In the genomic region with DNA sequence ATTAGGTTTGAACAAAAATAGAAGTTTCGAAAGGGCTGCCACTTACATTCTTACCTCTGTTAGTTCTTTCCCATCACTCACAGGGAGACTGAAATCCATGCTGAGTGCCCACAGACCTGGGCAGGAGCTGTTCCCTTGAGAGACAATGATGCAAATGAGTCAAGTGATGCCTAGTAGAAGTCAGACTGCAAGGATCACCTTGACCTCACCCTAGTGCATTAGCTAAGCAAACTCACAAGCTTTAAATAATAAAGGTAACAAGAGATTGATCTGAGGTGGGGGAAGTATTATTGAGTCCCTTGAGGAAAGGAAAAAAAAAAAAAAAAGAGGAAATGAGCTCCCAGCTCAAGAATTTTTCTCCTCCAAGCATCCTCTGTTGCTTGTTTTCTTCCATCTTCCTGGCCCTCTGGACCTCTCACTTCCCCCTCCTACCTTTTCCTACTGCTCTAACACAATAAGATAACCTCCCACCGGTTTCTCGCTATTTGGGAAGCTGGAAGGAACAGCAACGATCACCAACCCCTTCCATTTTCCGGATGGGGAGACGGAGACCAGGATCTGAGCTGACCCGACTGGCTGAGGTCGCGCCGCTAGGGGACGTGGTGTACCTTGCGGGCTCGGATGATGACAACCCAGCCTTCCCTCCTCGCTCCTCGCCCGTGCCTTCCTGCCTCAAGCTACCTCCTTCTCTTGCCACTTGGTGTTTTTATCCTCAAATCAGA, we compare ENCODE assay signal across 8 cellular contexts. TPM values are rescaled to one million over a fixed set of nuclear protein-coding genes. Genes with fewer than 3 reads are reported as not detected.
DNase-seq lines count a peak whose midpoint lies in the region; ATAC-seq lines count a peak whose summit lies in the region.

No MANE protein-coding gene starts in this region.

- H3K27ac ChIP-seq in epithelial cell of prostate: peak overlapping the region; percentile 94

- no peak for ATAC-seq in HG02610 (IDR thresholded peaks at IDR 0.05; ENCODE audit: unreplicated experiment)

- DNase-seq in Caki2 (ENCODE audit: low read depth): peak; percentile 55
- peak; percentile 30 for DNase-seq in NCI-H460 (ENCODE audit: extremely low read depth, low read depth)
- DNase-seq in epithelial cell of prostate (ENCODE audit: low read depth, low spot score): no peak
- DNase-seq in mucosa of gallbladder (ENCODE audit: low spot score): peak; percentile 49
- no peak for DNase-seq in SKM-1 (lab: John Stamatoyannopoulos, UW; ENCODE audit: unreplicated experiment)
- DNase-seq in stimulated activated CD4-positive, alpha-beta T cell treated with anti-CD3 and anti-CD28 coated beads, Interleukin-4, amount 100 ng/mL, for 4 hours: no peak
- no peak for DNase-seq in DMS114 treated with DMSO at 0.1 percent for 48 hours (lab: John Stamatoyannopoulos, UW; ENCODE audit: unreplicated experiment)

- in situ Hi-C loops in Caki2 (cut with HindIII; ENCODE audit: low pct_unique_long_range_greater_than_20kb, low sequenced_read_pairs): no loop called here

RNA-seq across cellular contexts. Expression of a gene that starts 2.0 kb away (rescaled TPM):
- 28.2 and 36.2 TPM in 2 replicates for total RNA-seq in Caki2 (2014; rRNA removed; shearing (Covaris generic); ENCODE audit: low replicate concordance)
- total RNA-seq in NCI-H460 (2014; rRNA removed; shearing (Covaris generic)): 1.2 and 1.3 TPM in 2 replicates
- 0.11 and 0.31 TPM in 2 replicates for polyA plus RNA-seq in NCI-H460 (2014; cell fraction: nucleus; rRNA removed)
- 16.7 TPM for total RNA-seq in mucosa of gallbladder

Comparison
In these comparisons a context has a peak if more than half of its experiments do, and no peak if none do; other contexts are left out.
1. DNase-seq: peak in Caki2 (single experiment), NCI-H460 (single experiment) and mucosa of gallbladder (single experiment); none in epithelial cell of prostate (single experiment), SKM-1 (single experiment), stimulated activated CD4-positive, alpha-beta T cell treated with anti-CD3 and anti-CD28 coated beads, Interleukin-4, amount 100 ng/mL, for 4 hours (0 of 2) and DMS114 treated with DMSO at 0.1 percent for 48 hours (single experiment).